ENCODE assay signal across 15 cellular contexts in the genomic region with DNA sequence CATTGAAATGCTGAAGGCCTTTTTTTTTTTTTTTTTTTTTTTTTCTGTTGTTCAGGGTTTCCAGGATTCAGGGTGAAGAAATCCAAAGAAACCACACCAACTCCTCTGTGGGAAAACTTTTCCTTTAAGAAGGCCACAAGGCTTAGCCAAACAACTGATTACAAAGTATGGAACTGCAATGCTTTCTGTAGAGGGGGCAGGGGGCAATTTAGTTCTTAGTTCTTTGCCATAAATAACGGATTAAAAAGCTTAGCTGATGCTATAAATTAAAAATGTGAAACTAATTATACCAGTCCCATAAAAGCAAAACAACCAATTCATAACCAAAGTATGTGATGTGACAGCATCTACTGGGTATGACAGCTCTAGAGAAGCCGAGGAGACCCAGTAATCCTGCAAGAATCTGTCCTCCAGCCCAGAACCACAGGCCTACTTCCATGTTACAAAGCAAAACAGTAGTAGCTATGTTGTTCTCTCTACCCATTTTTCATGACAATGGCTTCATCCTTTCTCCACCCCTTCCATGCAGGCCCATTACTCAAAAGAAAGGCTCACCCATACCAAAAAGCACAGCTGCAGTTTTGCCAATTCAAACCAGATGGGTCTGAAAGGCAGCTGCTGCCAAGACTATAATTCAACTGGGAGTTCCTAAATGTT.
DNase-seq lines count a peak whose midpoint lies in the region; ATAC-seq and TF ChIP-seq lines count a peak whose summit lies in the region.
"Had no signal": no experiment of that assay in that cellular context is flagged by ENCODE, and none has a peak within 500 bp of the region (broad histone marks: within the 10 kb centered on the region; RNA-seq: fewer than 3 reads in every experiment).

No MANE protein-coding gene starts in this region.

- DNase-seq in AG04449 (ENCODE audit: low read depth, low spot score), result peak; percentile 98
- DNase-seq in IMR-90, result peak; percentile 93
- DNase-seq in chondrocyte (ENCODE audit: low spot score), result no peak
- no peak for DNase-seq in mucosa of descending colon
- no peak for DNase-seq in progenitor cell of endocrine pancreas (ENCODE audit: low spot score, unreplicated experiment)
- DNase-seq in PC-3, result no peak
- no peak for DNase-seq in GM10248 (ENCODE audit: extremely low spot score)
- DNase-seq: activated CD8-positive, alpha-beta T cell treated with anti-CD3 and anti-CD28 coated beads, Interleukin-2, amount 10 ng/mL, durations not matched to agents 7 days and 5 days; activated naive CD4-positive, alpha-beta T cell treated with anti-CD3 and anti-CD28 coated beads, Interleukin-2, amount 10 ng/mL, durations not matched to agents 7 days and 5 days; BE2C; hypothalamus; NCI-H1092 had no signal

- peak overlapping the region; percentile 90 for H3K4ac ChIP-seq in IMR-90 (ENCODE audit: low read depth, low read length)

- H3K9me1 ChIP-seq in IMR-90 (ENCODE audit: insufficient read depth, low read length), result peaks cover 14% of the 10 kb centered on the region

- H3K18ac ChIP-seq in IMR-90 (ENCODE audit: low read depth, low read length), result peak overlapping the region; percentile 81; the same call in 1 of the 2 replicates

- WGBS in IMR-90 (ENCODE audit: extremely low coverage in 2 of 2, insufficient read length in 1 of 2), 2 experiments, result no CpG with 5 or more reads among the region's 2 CpGs

- peak overlapping the region; percentile 77 for H4K91ac ChIP-seq in IMR-90 (ENCODE audit: insufficient read depth, low read depth, low read length)

- peak overlapping the region; percentile 35 for H3K23ac ChIP-seq in IMR-90 (ENCODE audit: low read depth, low read length)

- dilution Hi-C loops in IMR-90 (cut with HindIII; ENCODE audit: low sequenced_read_pairs, unreplicated experiment), result no loop called here

- H3K9me3 Mint-ChIP-seq in chondrocyte (ENCODE audit: low read depth) (peaks cover 10% of the 10 kb centered on the region), progenitor cell of endocrine pancreas (ENCODE audit: low read depth) (peaks cover 4% of the 10 kb centered on the region)

- H3K4me3 Mint-ChIP-seq in chondrocyte (ENCODE audit: unreplicated experiment) (no peak overlapping the region), progenitor cell of endocrine pancreas (ENCODE audit: low read depth) (no peak overlapping the region)
- H3K4me3 Mint-ChIP-seq: activated CD8-positive, alpha-beta T cell treated with anti-CD3 and anti-CD28 coated beads, Interleukin-2, amount 10 ng/mL, durations not matched to agents 7 days and 5 days; activated naive CD4-positive, alpha-beta T cell treated with anti-CD3 and anti-CD28 coated beads, Interleukin-2, amount 10 ng/mL, durations not matched to agents 7 days and 5 days; memory B cell had no signal

- in situ Hi-C loops in IMR-90 (cut with MboI; ENCODE audit: low sequenced_read_pairs), result no loop called here

- H3K27ac Mint-ChIP-seq in chondrocyte (ENCODE audit: unreplicated experiment) (peak overlapping the region; percentile 3), progenitor cell of endocrine pancreas (no peak overlapping the region)
- H3K27ac Mint-ChIP-seq: activated CD8-positive, alpha-beta T cell treated with anti-CD3 and anti-CD28 coated beads, Interleukin-2, amount 10 ng/mL, durations not matched to agents 7 days and 5 days; activated naive CD4-positive, alpha-beta T cell treated with anti-CD3 and anti-CD28 coated beads, Interleukin-2, amount 10 ng/mL, durations not matched to agents 7 days and 5 days; memory B cell had no signal

- H3K14ac ChIP-seq in IMR-90 (replicated peaks; ENCODE audit: low read depth, low read length), result peak overlapping the region; percentile 92

- no peak for TF ChIP-seq RAD21 in IMR-90 (IDR thresholded peaks at IDR 0.05; ENCODE audit: low read length)

- H3K4me3 ChIP-seq in AG04449 (ENCODE audit: low read depth, low read length), result no peak overlapping the region
- H3K4me3 ChIP-seq in IMR-90 (ENCODE audit: insufficient read depth, low read depth, low read length), result no peak overlapping the region
- no peak overlapping the region for H3K4me3 ChIP-seq in mucosa of descending colon
- H3K4me3 ChIP-seq in PC-3 (ENCODE audit: low read length), result no peak overlapping the region

- POLR2A ChIA-PET in AG04449 (lab: Yijun Ruan, JAX), result interaction anchor here (0.5 to 2.6 kb wide), 13 partner anchors 10 to 602 kb away, joined by 3 to 36 read pairs (median 3); partner anchors contain the start of gene ZFHX3
- POLR2A ChIA-PET in IMR-90 (lab: Charles Lee; ENCODE audit: unreplicated experiment), result interaction anchor here (0.6 to 1.4 kb wide), 2 partner anchors 13 to 144 kb away, joined by 3 to 20 read pairs; no protein-coding TSS in a partner anchor
- POLR2A ChIA-PET in PC-3 (lab: Charles Lee; ENCODE audit: unreplicated experiment), result no interaction called here
- POLR2A ChIA-PET in GM10248 (lab: Yijun Ruan, JAX), result no interaction called here

- no peak for TF ChIP-seq POLR2A in IMR-90 (IDR thresholded peaks at IDR 0.05; ENCODE audit: low read depth, low read length)

- H2BK15ac ChIP-seq in IMR-90 (ENCODE audit: low read depth, low read length), result no peak overlapping the region; the same call in 2 of the 3 replicates

- H3K9me3 ChIP-seq in IMR-90 (ENCODE audit: control insufficient read depth, insufficient read depth, low read length), result peaks cover 3% of the 10 kb centered on the region
- H3K9me3 ChIP-seq in mucosa of descending colon, result no peaks in the 10 kb centered on the region
- no peaks in the 10 kb centered on the region for H3K9me3 ChIP-seq in PC-3 (ENCODE audit: low read length)
- H3K9me3 ChIP-seq: BE2C had no signal

- BruUV-seq in IMR-90 (replicated peaks; lab: Mats Ljungman, UMichigan) (no TSS peak), PC-3 (replicated peaks; lab: Mats Ljungman, UMichigan) (no TSS peak)

- H3K9ac ChIP-seq in IMR-90 (ENCODE audit: low read depth, low read length) (no peak overlapping the region), PC-3 (ENCODE audit: low read length) (no peak overlapping the region)
- H3K9ac ChIP-seq: parathyroid adenoma had no signal

- H2AK9ac ChIP-seq in IMR-90 (replicated peaks; ENCODE audit: low read depth, low read length, poor library complexity), result no peak overlapping the region

- no peaks in the 10 kb centered on the region for H3K27me3 ChIP-seq in IMR-90 (ENCODE audit: control insufficient read depth, insufficient read depth, low read length)
- no peaks in the 10 kb centered on the region for H3K27me3 ChIP-seq in PC-3 (ENCODE audit: low read length)
- H3K27me3 ChIP-seq: BE2C had no signal

- H3K36me3 ChIP-seq in IMR-90 (ENCODE audit: control insufficient read depth, insufficient read depth, low read length) (no peaks in the 10 kb centered on the region), mucosa of descending colon (ENCODE audit: low read depth) (no peaks in the 10 kb centered on the region), PC-3 (ENCODE audit: low read depth, low read length) (no peaks in the 10 kb centered on the region)
- H3K36me3 ChIP-seq: BE2C had no signal

- peaks cover 11% of the 10 kb centered on the region for H3K4me1 Mint-ChIP-seq in chondrocyte (ENCODE audit: low read depth)
- H3K4me1 Mint-ChIP-seq in progenitor cell of endocrine pancreas (ENCODE audit: low read depth), result peaks cover 23% of the 10 kb centered on the region
- H3K4me1 Mint-ChIP-seq: activated naive CD4-positive, alpha-beta T cell treated with anti-CD3 and anti-CD28 coated beads, Interleukin-2, amount 10 ng/mL, durations not matched to agents 7 days and 5 days; memory B cell had no signal

- peak overlapping the region; percentile 82 for H2AFZ ChIP-seq in IMR-90 (replicated peaks; ENCODE audit: low read length, poor library complexity)
- no peak overlapping the region for H2AFZ ChIP-seq in PC-3 (ENCODE audit: low read length)
- H2AFZ ChIP-seq: parathyroid adenoma had no signal

- H3K27ac ChIP-seq in IMR-90 (ENCODE audit: insufficient read depth, low read length), result peak overlapping the region; percentile 85; the same call in 1 of the 2 replicates
- no peak overlapping the region for H3K27ac ChIP-seq in PC-3 (ENCODE audit: low read length)
- H3K27ac ChIP-seq: parathyroid adenoma had no signal

- H3K27me3 Mint-ChIP-seq in chondrocyte (ENCODE audit: low read depth) (no peaks in the 10 kb centered on the region), progenitor cell of endocrine pancreas (peaks cover 31% of the 10 kb centered on the region)
- H3K27me3 Mint-ChIP-seq: activated naive CD4-positive, alpha-beta T cell treated with anti-CD3 and anti-CD28 coated beads, Interleukin-2, amount 10 ng/mL, durations not matched to agents 7 days and 5 days had no signal

- H4K5ac ChIP-seq in IMR-90 (ENCODE audit: low read depth, low read length), result no peak overlapping the region; the same call in 1 of the 2 replicates

- H3K9me2 ChIP-seq in PC-3 (replicated peaks; ENCODE audit: low read length), result no peaks in the 10 kb centered on the region

- H3K79me2 ChIP-seq in PC-3 (ENCODE audit: low read length), result no peaks in the 10 kb centered on the region
- H3K79me2 ChIP-seq: parathyroid adenoma had no signal

- peak overlapping the region; percentile 16; the same call in 1 of the 2 replicates for H3K56ac ChIP-seq in IMR-90 (ENCODE audit: extremely low read depth, insufficient read depth, low read length)

- H2BK120ac ChIP-seq in IMR-90 (ENCODE audit: low read depth, low read length), result peak overlapping the region; percentile 81

- peak overlapping the region; percentile 44; the same call in 1 of the 2 replicates for H3K4me2 ChIP-seq in IMR-90 (ENCODE audit: low read depth, low read length)
- no peak overlapping the region for H3K4me2 ChIP-seq in PC-3 (ENCODE audit: low read length)

- H2BK5ac ChIP-seq in IMR-90 (ENCODE audit: low read depth, low read length, poor library complexity, severe bottlenecking), result peak overlapping the region; percentile 100

- H2BK20ac ChIP-seq in IMR-90 (ENCODE audit: low read depth, low read length), result peak overlapping the region; percentile 84

- H4K20me1 ChIP-seq in IMR-90 (ENCODE audit: insufficient read depth, low read length), result no peaks in the 10 kb centered on the region
- no peaks in the 10 kb centered on the region for H4K20me1 ChIP-seq in PC-3 (ENCODE audit: low read length)

- no peak overlapping the region for H2AK5ac ChIP-seq in IMR-90 (ENCODE audit: low read depth, low read length)

- H3K36me3 Mint-ChIP-seq in chondrocyte (ENCODE audit: low read depth), result no peaks in the 10 kb centered on the region
- no peaks in the 10 kb centered on the region for H3K36me3 Mint-ChIP-seq in progenitor cell of endocrine pancreas (ENCODE audit: insufficient read depth)
- H3K36me3 Mint-ChIP-seq: activated naive CD4-positive, alpha-beta T cell treated with anti-CD3 and anti-CD28 coated beads, Interleukin-2, amount 10 ng/mL, durations not matched to agents 7 days and 5 days; memory B cell had no signal

- no peaks in the 10 kb centered on the region for H3K79me1 ChIP-seq in IMR-90 (ENCODE audit: low read depth in 1 of 2, low read length in 2 of 2)

- intact Hi-C loops in IMR-90 (cut with micrococcal nuclease) (no loop called here), mucosa of descending colon (cut with DNase I, micrococcal nuclease) (no loop called here), PC-3 (cut with micrococcal nuclease) (no loop called here)

- TF ChIP-seq CTCF in AG04449 (IDR thresholded peaks at IDR 0.05; ENCODE audit: insufficient read depth, low read length, missing control alignments) (no peak), IMR-90 (conservative IDR thresholded peaks at IDR 0.05; ENCODE audit: low read depth, low read length) (no peak), chondrocyte (IDR thresholded peaks at IDR 0.05) (no peak), mucosa of descending colon (IDR thresholded peaks at IDR 0.05) (no peak), progenitor cell of endocrine pancreas (IDR thresholded peaks at IDR 0.05; ENCODE audit: unreplicated experiment) (no peak), PC-3 (conservative IDR thresholded peaks at IDR 0.05; ENCODE audit: low read depth, low read length) (no peak), GM10248 (IDR thresholded peaks at IDR 0.05; ENCODE audit: control extremely low read depth, extremely low read depth, low read depth, missing control alignments) (no peak)

- CTCF ChIA-PET in AG04449 (lab: Yijun Ruan, JAX), result interaction anchor here (1.0 to 1.4 kb wide), 6 partner anchors 13 to 712 kb away, joined by 3 to 6 read pairs (median 3); no protein-coding TSS in a partner anchor
- CTCF ChIA-PET in IMR-90 (lab: Yijun Ruan, JAX), result interaction anchor here (0.8 to 2.7 kb wide), 4 partner anchors 11 to 382 kb away, joined by 3 to 9 read pairs (median 4); no protein-coding TSS in a partner anchor
- CTCF ChIA-PET in PC-3 (lab: Charles Lee), result no interaction called here
- CTCF ChIA-PET in GM10248 (lab: Yijun Ruan, JAX), result interaction anchor here (1.0 to 2.0 kb wide), 3 partner anchors 11 to 18 kb away, joined by 4 to 5 read pairs (median 4); no protein-coding TSS in a partner anchor

- ATAC-seq in IMR-90 (ENCODE audit: low read depth), result peak; percentile 83
- peak; percentile 41 for ATAC-seq in mucosa of descending colon
- no peak for ATAC-seq in PC-3
- no peak for ATAC-seq in GM18502 (IDR thresholded peaks at IDR 0.05; ENCODE audit: poor library complexity, unreplicated experiment)
- ATAC-seq: activated CD8-positive, alpha-beta T cell treated with anti-CD3 and anti-CD28 coated beads, Interleukin-2, amount 10 ng/mL, durations not matched to agents 7 days and 5 days had no signal

- H3F3A ChIP-seq in PC-3 (ENCODE audit: low read length, unreplicated experiment), result no peaks in the 10 kb centered on the region

- peak overlapping the region; percentile 4 to 78; a peak in 3 of 4 replicates for H4K8ac ChIP-seq in IMR-90 (ENCODE audit: low read depth in 2 of 2, low read length in 2 of 2)

- peaks cover 19% of the 10 kb centered on the region for H3K4me1 ChIP-seq in IMR-90 (ENCODE audit: control insufficient read depth, insufficient read depth, low read length)
- no peaks in the 10 kb centered on the region for H3K4me1 ChIP-seq in mucosa of descending colon (ENCODE audit: low read depth)
- no peaks in the 10 kb centered on the region; the same call in 1 of the 2 replicates for H3K4me1 ChIP-seq in PC-3 (ENCODE audit: insufficient read depth, low read length)
- H3K4me1 ChIP-seq: BE2C, parathyroid adenoma had no signal

Comparison
In these comparisons a context has a peak if more than half of its experiments do, and no peak if none do; other contexts are left out.
1. DNase-seq: peak in AG04449 (single experiment) and IMR-90 (single experiment); none in chondrocyte (single experiment), mucosa of descending colon (0 of 3), progenitor cell of endocrine pancreas (single experiment), PC-3 (single experiment) and GM10248 (single experiment).
2. ATAC-seq: peak in IMR-90 (single experiment) and mucosa of descending colon (single experiment); none in PC-3 (single experiment) and GM18502 (single experiment).
3. POLR2A ChIA-PET loops: an anchor here in AG04449 (0.5 to 2.6 kb wide) and IMR-90 (0.6 to 1.4 kb wide); none called in PC-3 and GM10248.